Comparison of ENCODE assay signal across 8 cellular contexts in the genomic region with DNA sequence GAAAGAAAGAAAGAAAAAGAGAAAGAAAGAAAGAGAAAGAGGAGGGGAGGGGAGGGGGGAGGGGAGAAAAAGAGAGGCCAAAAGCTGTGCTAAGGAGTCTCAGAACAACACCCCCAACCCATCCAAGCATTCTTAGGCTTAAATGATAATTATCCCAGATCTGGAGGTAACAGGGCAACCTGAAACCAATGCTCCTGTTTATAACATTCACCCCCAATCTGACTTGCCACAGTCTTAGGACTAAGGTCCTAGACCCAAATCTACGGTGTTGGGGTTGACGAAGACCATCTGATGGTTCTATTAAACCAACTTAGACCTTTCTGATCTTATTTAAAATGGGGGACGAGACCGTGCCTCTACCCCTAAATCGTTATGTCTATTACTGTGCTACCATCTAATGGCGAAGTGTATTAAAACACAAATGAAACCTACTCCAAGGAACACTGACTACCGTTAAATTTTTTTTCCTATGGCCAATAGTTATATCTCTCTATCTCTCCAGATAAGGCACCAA.
DNase-seq lines count a peak whose midpoint lies in the region.

No MANE protein-coding gene starts in this region.

- H3K36me3 ChIP-seq in NT2/D1 (ENCODE audit: insufficient read depth, insufficient read length, low read length): no peaks in the 10 kb centered on the region
- no peaks in the 10 kb centered on the region for H3K36me3 ChIP-seq in endocrine pancreas (ENCODE audit: control insufficient read depth, insufficient read depth, low read length)
- no peaks in the 10 kb centered on the region for H3K36me3 ChIP-seq in muscle layer of colon (ENCODE audit: insufficient read depth, low read length)

- H3K27me3 ChIP-seq in NT2/D1 (ENCODE audit: insufficient read depth, insufficient read length) (no peaks in the 10 kb centered on the region), endocrine pancreas (ENCODE audit: control insufficient read depth, insufficient read depth, low read length) (no peaks in the 10 kb centered on the region), muscle layer of colon (ENCODE audit: control insufficient read depth in 1 of 2, insufficient read depth in 2 of 2, low read length in 2 of 2) (no peaks in the 10 kb centered on the region)

- no peak overlapping the region for H3K4me3 ChIP-seq in NT2/D1 (ENCODE audit: insufficient read length, low read depth)
- H3K4me3 ChIP-seq in endocrine pancreas (ENCODE audit: control insufficient read depth, insufficient read depth, low read length): peak overlapping the region; percentile 76
- peak overlapping the region; percentile 46 to 53 for H3K4me3 ChIP-seq in muscle layer of colon (ENCODE audit: low read depth in 1 of 2, low read length in 2 of 2)

- H3K9me3 ChIP-seq in NT2/D1 (ENCODE audit: insufficient read depth, low read length) (no peaks in the 10 kb centered on the region), endocrine pancreas (ENCODE audit: control insufficient read depth, low read length) (no peaks in the 10 kb centered on the region), muscle layer of colon (ENCODE audit: low read length) (no peaks in the 10 kb centered on the region)

- DNase-seq in AG08396 (ENCODE audit: low spot score) (peak; percentile 70), HCEC 1CT (peak; percentile 77), NT2/D1 (ENCODE audit: low read depth, low spot score) (peak; percentile 23), GF-D8 (lab: John Stamatoyannopoulos, UW) (no peak)
- DNase-seq in effector CD8-positive, alpha-beta T cell (lab: John Stamatoyannopoulos, UW): no peak
- no peak for DNase-seq in stimulated activated CD4-positive, alpha-beta T cell treated with anti-CD3 and anti-CD28 coated beads, Interleukin-4, amount 100 ng/mL, for 1 hour

- H3K27ac ChIP-seq in muscle layer of colon (ENCODE audit: low read depth, low read length): no peak overlapping the region

- H3K9ac ChIP-seq in NT2/D1 (ENCODE audit: insufficient read length, low read depth) (no peak overlapping the region), endocrine pancreas (ENCODE audit: control insufficient read depth, insufficient read depth, low read length) (peak overlapping the region; percentile 38), muscle layer of colon (ENCODE audit: low read length) (no peak overlapping the region)

- H3K4me1 ChIP-seq in NT2/D1 (ENCODE audit: insufficient read depth, insufficient read length): no peaks in the 10 kb centered on the region
- peaks cover 4% of the 10 kb centered on the region for H3K4me1 ChIP-seq in endocrine pancreas (ENCODE audit: control insufficient read depth, insufficient read depth, low read length)
- H3K4me1 ChIP-seq in muscle layer of colon (ENCODE audit: insufficient read depth, low read length): no peaks in the 10 kb centered on the region

Comparison
In these comparisons a context has a peak if more than half of its experiments do, and no peak if none do; other contexts are left out.
1. DNase-seq: peak in AG08396 (single experiment), HCEC 1CT (single experiment) and NT2/D1 (single experiment); none in effector CD8-positive, alpha-beta T cell (single experiment), stimulated activated CD4-positive, alpha-beta T cell treated with anti-CD3 and anti-CD28 coated beads, Interleukin-4, amount 100 ng/mL, for 1 hour (single experiment) and GF-D8 (single experiment).